21 cellular contexts compared by ENCODE assay signal in the genomic region with DNA sequence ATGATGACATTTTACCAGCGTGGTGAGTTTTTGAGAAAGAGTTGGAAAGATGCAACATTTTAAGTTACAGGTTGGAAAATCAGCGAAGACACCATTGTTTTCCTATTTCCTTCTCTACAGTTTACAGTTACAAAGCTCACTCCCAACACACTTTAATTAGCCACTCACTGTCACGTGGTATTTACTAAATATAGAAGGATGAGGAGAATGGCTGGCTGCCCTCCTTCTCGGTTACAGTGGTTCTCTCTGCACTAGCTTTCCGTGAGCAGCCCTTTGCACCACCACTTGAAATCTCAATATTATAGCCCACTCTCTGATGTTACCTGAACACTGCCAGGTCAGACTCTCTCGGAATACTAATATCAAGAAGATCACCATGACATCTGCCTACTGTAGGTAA.
DNase-seq lines count a peak whose midpoint lies in the region; TF ChIP-seq lines count a peak whose summit lies in the region.
"Had no signal": no experiment of that assay in that cellular context is flagged by ENCODE, and none has a peak within 500 bp of the region (broad histone marks: within the 10 kb centered on the region; RNA-seq: fewer than 3 reads in every experiment).

No MANE protein-coding gene starts in this region.

- TF ChIP-seq CTCF in left ventricle myocardium inferior (IDR thresholded peaks at IDR 0.05; ENCODE audit: borderline replicate concordance) (no peak), spleen (IDR thresholded peaks at IDR 0.05 in 8 of 11, conservative IDR thresholded peaks at IDR 0.05 in 3 of 11) (no peak)

- H3K27me3 ChIP-seq in BLaER1 (no peaks in the 10 kb centered on the region), left ventricle myocardium inferior (ENCODE audit: low read depth) (no peaks in the 10 kb centered on the region), spleen (replicated peaks in 1 of 7) (no peaks in the 10 kb centered on the region)

- no peak overlapping the region for H3K9ac ChIP-seq in BLaER1

- peaks cover 23% of the 10 kb centered on the region; the same call in 1 of the 2 replicates for H3K4me1 ChIP-seq in BLaER1
- peaks cover 10% of the 10 kb centered on the region for H3K4me1 ChIP-seq in left ventricle myocardium inferior
- no peaks in the 10 kb centered on the region for H3K4me1 ChIP-seq in spleen

- 77 to 82% (median 79%) methylated on average over 6 of the region's 6 CpGs for WGBS in spleen, 5 donors

- H3K4me3 ChIP-seq in BLaER1 (no peak overlapping the region), left ventricle myocardium inferior (peak overlapping the region; percentile 45), spleen (no peak overlapping the region)
- H3K4me3 ChIP-seq: skin epidermis had no signal

- TF ChIP-seq POLR2A in spleen (IDR thresholded peaks at IDR 0.05): no peak

- H3K9me3 ChIP-seq in BLaER1 (no peaks in the 10 kb centered on the region; the same call in 1 of the 2 replicates), left ventricle myocardium inferior (replicated peaks) (no peaks in the 10 kb centered on the region), spleen (no peaks in the 10 kb centered on the region)

- no peaks in the 10 kb centered on the region for H4K20me1 ChIP-seq in BLaER1

- H3K4me2 ChIP-seq in BLaER1: 0 out of 2 replicates have a peak overlapping the region, but pooled peaks have one; percentile 4

- H3K27ac ChIP-seq in BLaER1 (no peak overlapping the region), left ventricle myocardium inferior (replicated peaks) (peak overlapping the region; percentile 34), spleen (no peak overlapping the region)
- H3K27ac ChIP-seq: C4-2B, skin epidermis had no signal

- H3K36me3 ChIP-seq in BLaER1 (no peaks in the 10 kb centered on the region), left ventricle myocardium inferior (no peaks in the 10 kb centered on the region), spleen (no peaks in the 10 kb centered on the region)

- intact Hi-C loops in left ventricle myocardium inferior (cut with micrococcal nuclease) (no loop called here), spleen (cut with DNase I; ENCODE audit: low total_unique reads) (no loop called here)

- DNase-seq in DMS53 (lab: John Stamatoyannopoulos, UW): peak; percentile 45
- peak; percentile 72 for DNase-seq in NCI-H69 (lab: John Stamatoyannopoulos, UW)
- DNase-seq in left ventricle myocardium inferior: no peak
- DNase-seq in GDM1 (lab: John Stamatoyannopoulos, UW): no peak
- DNase-seq in NOMO-1 (lab: John Stamatoyannopoulos, UW; ENCODE audit: unreplicated experiment in 2 of 2): no peak
- no peak for DNase-seq in spleen
- DNase-seq: activated CD4-positive, alpha-beta memory T cell treated with anti-CD3 and anti-CD28 coated beads for 36 hours; activated CD4-positive, alpha-beta T cell treated with anti-CD3 and anti-CD28 coated beads for 1 hour; activated CD8-positive, alpha-beta memory T cell treated with anti-CD3 and anti-CD28 coated beads, Interleukin-2, amount 50 U/mL, for 48 hours; activated naive CD4-positive, alpha-beta T cell treated with anti-CD3 and anti-CD28 coated beads for 36 hours; COR-L47; MM.1S; NCI-H1694; NCI-H446; SHP77; stimulated activated naive B cell treated with anti-CD40 and anti-IgM and Interleukin-4, amounts not matched to agents 10 μg/mL and 1 μg/mL and 100 μg/mL, for 72 hours; T-helper 2 cell; trophoblast cell had no signal

Comparison
In these comparisons a context has a peak if more than half of its experiments do, and no peak if none do; other contexts are left out.
1. DNase-seq: peak in DMS53 (single experiment) and NCI-H69 (single experiment); none in left ventricle myocardium inferior (single experiment), GDM1 (single experiment), NOMO-1 (0 of 2) and spleen (single experiment).